ENCODE assay signal across 15 cellular contexts in genomic region chr18:57439617-57439975, GRCh38. TPM values are rescaled to one million over a fixed set of nuclear protein-coding genes. Genes with fewer than 3 reads are reported as not detected.
DNase-seq lines count a peak whose midpoint lies in the region; ATAC-seq and TF ChIP-seq lines count a peak whose summit lies in the region.
"Had no signal": no experiment of that assay in that cellular context is flagged by ENCODE, and none has a peak within 500 bp of the region (broad histone marks: within the 10 kb centered on the region; RNA-seq: fewer than 3 reads in every experiment).

No MANE protein-coding gene starts in this region.

- peak overlapping the region; percentile 56 for H3K4me3 ChIP-seq in neural progenitor cell
- H3K4me3 ChIP-seq in MM.1S (ENCODE audit: low read length): no peak overlapping the region
- H3K4me3 ChIP-seq: GM23248, K562, left lung, SJSA1 had no signal

- H3K9me3 Mint-ChIP-seq in activated CD4-positive, alpha-beta memory T cell treated with anti-CD3 and anti-CD28 coated beads for 36 hours: no peaks in the 10 kb centered on the region
- no peaks in the 10 kb centered on the region for H3K9me3 Mint-ChIP-seq in activated CD4-positive, alpha-beta memory T cell treated with anti-CD3 and anti-CD28 coated beads, Interleukin-2, amount 10 ng/mL, durations not matched to agents 7 days and 5 days
- H3K9me3 Mint-ChIP-seq in glutamatergic neuron (ENCODE audit: unreplicated experiment): peaks cover 43% of the 10 kb centered on the region
- no peaks in the 10 kb centered on the region for H3K9me3 Mint-ChIP-seq in neural progenitor cell

- no peak for ATAC-seq in foreskin keratinocyte
- ATAC-seq in HG03565 (IDR thresholded peaks at IDR 0.05; ENCODE audit: unreplicated experiment): no peak
- ATAC-seq: K562, left lung had no signal

- in situ Hi-C loops in GM13977 (cut with MboI; ENCODE audit: low pct_unique_long_range_greater_than_20kb, low sequenced_read_pairs, unreplicated experiment): loop anchor here (25.0 kb wide), 1 partner anchor 577 kb away; no protein-coding TSS in a partner anchor

- POLR2A ChIA-PET in activated CD4-positive, alpha-beta memory T cell treated with anti-CD3 and anti-CD28 coated beads for 36 hours (lab: Charles Lee): no interaction called here
- POLR2A ChIA-PET in activated CD4-positive, alpha-beta memory T cell treated with anti-CD3 and anti-CD28 coated beads, Interleukin-2, amount 10 ng/mL, durations not matched to agents 7 days and 5 days (lab: Charles Lee): no interaction called here

- H3K27me3 Mint-ChIP-seq in activated CD4-positive, alpha-beta memory T cell treated with anti-CD3 and anti-CD28 coated beads for 36 hours: peaks cover 79% of the 10 kb centered on the region
- H3K27me3 Mint-ChIP-seq in activated CD4-positive, alpha-beta memory T cell treated with anti-CD3 and anti-CD28 coated beads, Interleukin-2, amount 10 ng/mL, durations not matched to agents 7 days and 5 days: peaks cover 88% of the 10 kb centered on the region
- H3K27me3 Mint-ChIP-seq in glutamatergic neuron (ENCODE audit: unreplicated experiment) (peaks cover 50% of the 10 kb centered on the region), neural progenitor cell (ENCODE audit: insufficient read depth, low read depth) (peaks cover 80% of the 10 kb centered on the region)

- no peak overlapping the region for H3K4me3 Mint-ChIP-seq in activated CD4-positive, alpha-beta memory T cell treated with anti-CD3 and anti-CD28 coated beads for 36 hours
- no peak overlapping the region for H3K4me3 Mint-ChIP-seq in activated CD4-positive, alpha-beta memory T cell treated with anti-CD3 and anti-CD28 coated beads, Interleukin-2, amount 10 ng/mL, durations not matched to agents 7 days and 5 days
- H3K4me3 Mint-ChIP-seq in glutamatergic neuron (ENCODE audit: unreplicated experiment) (peak overlapping the region; percentile 99), neural progenitor cell (peak overlapping the region; percentile 90)

- H3K9ac ChIP-seq in neural progenitor cell: no peak overlapping the region
- H3K9ac ChIP-seq in MM.1S (ENCODE audit: low read length): no peak overlapping the region
- H3K9ac ChIP-seq: GM23248 had no signal

- no peak for DNase-seq in activated CD4-positive, alpha-beta memory T cell treated with anti-CD3 and anti-CD28 coated beads for 36 hours
- no peak for DNase-seq in activated CD4-positive, alpha-beta memory T cell treated with anti-CD3 and anti-CD28 coated beads, Interleukin-2, amount 10 ng/mL, durations not matched to agents 7 days and 5 days
- DNase-seq in GM13977 (ENCODE audit: low spot score): peak; percentile 37
- DNase-seq in glutamatergic neuron: peak; percentile 88
- peak; percentile 84 for DNase-seq in neural progenitor cell (ENCODE audit: low spot score)
- no peak for DNase-seq in foreskin keratinocyte
- no peak for DNase-seq in MM.1S
- DNase-seq: anterior cingulate cortex, GM23248, stomach had no signal

- H3K79me2 ChIP-seq in neural progenitor cell (ENCODE audit: low read depth): no peaks in the 10 kb centered on the region
- no peaks in the 10 kb centered on the region for H3K79me2 ChIP-seq in MM.1S (ENCODE audit: low read length)

- no peaks in the 10 kb centered on the region for H3K9me3 ChIP-seq in neural progenitor cell (ENCODE audit: low read depth)
- H3K9me3 ChIP-seq in MM.1S (replicated peaks; ENCODE audit: insufficient read depth, low read length): no peaks in the 10 kb centered on the region
- H3K9me3 ChIP-seq: left lung had no signal

- H3K27ac Mint-ChIP-seq in activated CD4-positive, alpha-beta memory T cell treated with anti-CD3 and anti-CD28 coated beads for 36 hours: peak overlapping the region; percentile 18
- no peak overlapping the region for H3K27ac Mint-ChIP-seq in activated CD4-positive, alpha-beta memory T cell treated with anti-CD3 and anti-CD28 coated beads, Interleukin-2, amount 10 ng/mL, durations not matched to agents 7 days and 5 days
- H3K27ac Mint-ChIP-seq in glutamatergic neuron (ENCODE audit: unreplicated experiment): peak overlapping the region; percentile 99
- H3K27ac Mint-ChIP-seq in neural progenitor cell: no peak overlapping the region

- H3K27ac ChIP-seq in neural progenitor cell: no peak overlapping the region
- H3K27ac ChIP-seq in foreskin keratinocyte: no peak overlapping the region
- no peak overlapping the region for H3K27ac ChIP-seq in MM.1S (ENCODE audit: low read length)
- H3K27ac ChIP-seq: GM23248, left lung, SJSA1, stomach had no signal

- H3K36me3 ChIP-seq in neural progenitor cell: no peaks in the 10 kb centered on the region
- no peaks in the 10 kb centered on the region for H3K36me3 ChIP-seq in MM.1S (replicated peaks; ENCODE audit: insufficient read depth, low read length)
- H3K36me3 ChIP-seq: left lung, SJSA1, stomach had no signal

- H3F3A ChIP-seq in neural progenitor cell (ENCODE audit: low read depth): peaks cover 44% of the 10 kb centered on the region
- no peaks in the 10 kb centered on the region for H3F3A ChIP-seq in MM.1S (ENCODE audit: insufficient read depth, low read length)

- peaks cover 100% of the 10 kb centered on the region for H3K27me3 ChIP-seq in neural progenitor cell
- H3K27me3 ChIP-seq in foreskin keratinocyte: peaks cover 94% of the 10 kb centered on the region
- H3K27me3 ChIP-seq in MM.1S (replicated peaks; ENCODE audit: insufficient read depth, low read length): no peaks in the 10 kb centered on the region; the same call in 1 of the 2 replicates

- intact Hi-C loops in activated CD4-positive, alpha-beta memory T cell treated with anti-CD3 and anti-CD28 coated beads for 36 hours (cut with micrococcal nuclease): loop anchor here (5.0 to 10.0 kb wide), 5 partner anchors 87 to 1835 kb away; partner anchors contain the start of genes RAX, ST8SIA3 and WDR7

- H3K4me1 Mint-ChIP-seq in activated CD4-positive, alpha-beta memory T cell treated with anti-CD3 and anti-CD28 coated beads for 36 hours (ENCODE audit: low read depth): peaks cover 47% of the 10 kb centered on the region
- peaks cover 31% of the 10 kb centered on the region for H3K4me1 Mint-ChIP-seq in activated CD4-positive, alpha-beta memory T cell treated with anti-CD3 and anti-CD28 coated beads, Interleukin-2, amount 10 ng/mL, durations not matched to agents 7 days and 5 days
- peaks cover 30% of the 10 kb centered on the region for H3K4me1 Mint-ChIP-seq in glutamatergic neuron (ENCODE audit: low read depth, unreplicated experiment)
- peaks cover 36% of the 10 kb centered on the region for H3K4me1 Mint-ChIP-seq in neural progenitor cell

- H2AFZ ChIP-seq in neural progenitor cell (replicated peaks) (no peak overlapping the region), MM.1S (ENCODE audit: low read length) (no peak overlapping the region)
- H2AFZ ChIP-seq: GM23248 had no signal

- CTCF ChIA-PET in activated CD4-positive, alpha-beta memory T cell treated with anti-CD3 and anti-CD28 coated beads for 36 hours (lab: Charles Lee): interaction anchor here (0.7 to 1.0 kb wide), 2 partner anchors 13 to 691 kb away, joined by 3 read pairs; no protein-coding TSS in a partner anchor
- CTCF ChIA-PET in activated CD4-positive, alpha-beta memory T cell treated with anti-CD3 and anti-CD28 coated beads, Interleukin-2, amount 10 ng/mL, durations not matched to agents 7 days and 5 days (lab: Charles Lee): interaction anchor here (2.5 kb wide), 1 partner anchor 570 kb away, joined by 7 read pairs; no protein-coding TSS in a partner anchor

- peak overlapping the region; percentile 97 for H3K4me2 ChIP-seq in neural progenitor cell
- no peak overlapping the region for H3K4me2 ChIP-seq in MM.1S (ENCODE audit: low read depth, low read length)

- H3K36me3 Mint-ChIP-seq in activated CD4-positive, alpha-beta memory T cell treated with anti-CD3 and anti-CD28 coated beads for 36 hours: peaks cover 10% of the 10 kb centered on the region
- peaks cover 19% of the 10 kb centered on the region for H3K36me3 Mint-ChIP-seq in activated CD4-positive, alpha-beta memory T cell treated with anti-CD3 and anti-CD28 coated beads, Interleukin-2, amount 10 ng/mL, durations not matched to agents 7 days and 5 days (ENCODE audit: low read depth)
- H3K36me3 Mint-ChIP-seq in glutamatergic neuron (ENCODE audit: unreplicated experiment): peaks cover 9% of the 10 kb centered on the region
- H3K36me3 Mint-ChIP-seq in neural progenitor cell: no peaks in the 10 kb centered on the region

- H4K20me1 ChIP-seq in neural progenitor cell (ENCODE audit: low read depth) (peaks cover 82% of the 10 kb centered on the region), MM.1S (ENCODE audit: insufficient read depth, low read length) (no peaks in the 10 kb centered on the region)

- H3K4me1 ChIP-seq in neural progenitor cell: peaks cover 44% of the 10 kb centered on the region
- H3K4me1 ChIP-seq in foreskin keratinocyte: no peaks in the 10 kb centered on the region
- no peaks in the 10 kb centered on the region for H3K4me1 ChIP-seq in MM.1S (ENCODE audit: low read length)

- no peaks in the 10 kb centered on the region for H3K9me2 ChIP-seq in MM.1S (replicated peaks; ENCODE audit: insufficient read depth, low read length)

- no peak for TF ChIP-seq CTCF in GM13977 (IDR thresholded peaks at IDR 0.05; ENCODE audit: extremely low read depth, insufficient read depth, missing control alignments)
- TF ChIP-seq CTCF in glutamatergic neuron (IDR thresholded peaks at IDR 0.05; ENCODE audit: partially characterized antibody, unreplicated experiment): no peak
- no peak for TF ChIP-seq CTCF in neural progenitor cell (IDR thresholded peaks at IDR 0.05)
- no peak for TF ChIP-seq CTCF in foreskin keratinocyte (conservative IDR thresholded peaks at IDR 0.05)
- no peak for TF ChIP-seq CTCF in MM.1S (IDR thresholded peaks at IDR 0.05; ENCODE audit: low read length)

RNA-seq across cellular contexts. Expression of gene ONECUT2, which starts 4.4 kb away (rescaled TPM):
- total RNA-seq in activated CD4-positive, alpha-beta memory T cell treated with anti-CD3 and anti-CD28 coated beads for 36 hours: under 1 TPM in 1 of 2 experiments, not detected in 1; 0.02 TPM
- total RNA-seq in activated CD4-positive, alpha-beta memory T cell treated with anti-CD3 and anti-CD28 coated beads, Interleukin-2, amount 10 ng/mL, durations not matched to agents 7 days and 5 days: not detected
- total RNA-seq in glutamatergic neuron (ENCODE audit: unreplicated experiment) (230 TPM), neural progenitor cell (ENCODE audit: low replicate concordance) (0.06 and 0.15 TPM in 2 replicates), foreskin keratinocyte (under 0.01 and 0.14 TPM in 2 replicates)
- polyA plus RNA-seq in foreskin keratinocyte: under 0.01 TPM in 2 replicates
- total RNA-seq: GM23248, skeletal muscle tissue had no signal

Comparison
In these comparisons a context has a peak if more than half of its experiments do, and no peak if none do; other contexts are left out.
1. H3K27ac Mint-ChIP-seq: peak in activated CD4-positive, alpha-beta memory T cell treated with anti-CD3 and anti-CD28 coated beads for 36 hours (single experiment) and glutamatergic neuron (single experiment); none in activated CD4-positive, alpha-beta memory T cell treated with anti-CD3 and anti-CD28 coated beads, Interleukin-2, amount 10 ng/mL, durations not matched to agents 7 days and 5 days (single experiment) and neural progenitor cell (single experiment).
2. DNase-seq: peak in GM13977 (single experiment), glutamatergic neuron (single experiment) and neural progenitor cell (single experiment); none in activated CD4-positive, alpha-beta memory T cell treated with anti-CD3 and anti-CD28 coated beads for 36 hours (single experiment), activated CD4-positive, alpha-beta memory T cell treated with anti-CD3 and anti-CD28 coated beads, Interleukin-2, amount 10 ng/mL, durations not matched to agents 7 days and 5 days (single experiment), foreskin keratinocyte (0 of 2) and MM.1S (single experiment).
3. H3K4me3 Mint-ChIP-seq: peak in glutamatergic neuron (single experiment) and neural progenitor cell (single experiment); none in activated CD4-positive, alpha-beta memory T cell treated with anti-CD3 and anti-CD28 coated beads for 36 hours (single experiment) and activated CD4-positive, alpha-beta memory T cell treated with anti-CD3 and anti-CD28 coated beads, Interleukin-2, amount 10 ng/mL, durations not matched to agents 7 days and 5 days (single experiment).
4. RNA of gene ONECUT2, which starts 4.4 kb away (total RNA-seq): 230 TPM in glutamatergic neuron (single experiment); 0.06 to 0.15 TPM in neural progenitor cell, 0.02 TPM in activated CD4-positive, alpha-beta memory T cell treated with anti-CD3 and anti-CD28 coated beads for 36 hours, not detected in activated CD4-positive, alpha-beta memory T cell treated with anti-CD3 and anti-CD28 coated beads, Interleukin-2, amount 10 ng/mL, durations not matched to agents 7 days and 5 days and under 0.01 to 0.14 TPM in foreskin keratinocyte; every median in the first group is over 100 times any median in the second.